In genomic region chr1:88892146-88892877, GRCh38 we compare ENCODE assay signal across 8 cellular contexts. TPM values are rescaled to one million over a fixed set of nuclear protein-coding genes. Genes with fewer than 3 reads are reported as not detected.
DNase-seq lines count a peak whose midpoint lies in the region; ATAC-seq, FAIRE-seq and TF ChIP-seq lines count a peak whose summit lies in the region.

No MANE protein-coding gene starts in this region.

- H3K36me3 Mint-ChIP-seq in activated T-helper 17 cell treated with anti-CD3 and anti-CD28 coated beads, Interleukin-2, amount 50 U/mL, for 72 hours (ENCODE audit: low read depth), result peaks cover 40% of the 10 kb centered on the region
- peaks cover 9% of the 10 kb centered on the region for H3K36me3 Mint-ChIP-seq in stimulated activated memory B cell treated with anti-CD40 and anti-IgM and Interleukin-4, amounts not matched to agents 10 μg/mL and 1 μg/mL and 100 μg/mL, for 72 hours

- H3K27ac Mint-ChIP-seq in activated T-helper 17 cell treated with anti-CD3 and anti-CD28 coated beads, Interleukin-2, amount 50 U/mL, for 72 hours, result peak overlapping the region; percentile 98
- peak overlapping the region; percentile 91 for H3K27ac Mint-ChIP-seq in stimulated activated memory B cell treated with anti-CD40 and anti-IgM and Interleukin-4, amounts not matched to agents 10 μg/mL and 1 μg/mL and 100 μg/mL, for 72 hours

- DNase-seq in NCI-H2107 treated with DMSO at 0.1 percent for 48 hours (lab: John Stamatoyannopoulos, UW; ENCODE audit: unreplicated experiment), result peak; percentile 75
- no peak for DNase-seq in NCI-H2107 (lab: John Stamatoyannopoulos, UW)
- peak; percentile 51 for DNase-seq in NCI-H187 treated with DMSO at 0.1 percent for 48 hours (lab: John Stamatoyannopoulos, UW)
- DNase-seq in GM12891 (ENCODE audit: insufficient read length, low spot score), result no peak

- H3K4me1 ChIP-seq in iPS-20b (ENCODE audit: insufficient read depth, low read length), result peaks cover 6% of the 10 kb centered on the region; the same call in 1 of the 2 replicates

- H3K4me3 ChIP-seq in iPS-20b (ENCODE audit: low read length), result peak overlapping the region; percentile 85

- H3K4me3 Mint-ChIP-seq in activated T-helper 17 cell treated with anti-CD3 and anti-CD28 coated beads, Interleukin-2, amount 50 U/mL, for 72 hours, result peak overlapping the region; percentile 92
- H3K4me3 Mint-ChIP-seq in stimulated activated memory B cell treated with anti-CD40 and anti-IgM and Interleukin-4, amounts not matched to agents 10 μg/mL and 1 μg/mL and 100 μg/mL, for 72 hours, result peak overlapping the region; percentile 92

- H3K27ac ChIP-seq in iPS-20b (ENCODE audit: low read length), result no peak overlapping the region

- peaks cover 27% of the 10 kb centered on the region for H3K4me1 Mint-ChIP-seq in activated T-helper 17 cell treated with anti-CD3 and anti-CD28 coated beads, Interleukin-2, amount 50 U/mL, for 72 hours
- H3K4me1 Mint-ChIP-seq in stimulated activated memory B cell treated with anti-CD40 and anti-IgM and Interleukin-4, amounts not matched to agents 10 μg/mL and 1 μg/mL and 100 μg/mL, for 72 hours, result peaks cover 31% of the 10 kb centered on the region

- no peaks in the 10 kb centered on the region for H3K36me3 ChIP-seq in iPS-20b (ENCODE audit: insufficient read depth, low read depth, low read length)

- no peaks in the 10 kb centered on the region for H3K27me3 ChIP-seq in iPS-20b (ENCODE audit: insufficient read depth, low read length)

- TF ChIP-seq POLR2A in GM12891 (IDR thresholded peaks at IDR 0.05; ENCODE audit: low read depth, low read length), result no peak

- no peaks in the 10 kb centered on the region for H3K9me3 Mint-ChIP-seq in activated T-helper 17 cell treated with anti-CD3 and anti-CD28 coated beads, Interleukin-2, amount 50 U/mL, for 72 hours
- no peaks in the 10 kb centered on the region for H3K9me3 Mint-ChIP-seq in stimulated activated memory B cell treated with anti-CD40 and anti-IgM and Interleukin-4, amounts not matched to agents 10 μg/mL and 1 μg/mL and 100 μg/mL, for 72 hours

- FAIRE-seq in GM12891 (lab: Jason Lieb, UNC), result no peak

- H3K9me3 ChIP-seq in iPS-20b (ENCODE audit: insufficient read depth, low read depth, low read length), result no peaks in the 10 kb centered on the region

- ATAC-seq in activated T-helper 17 cell treated with anti-CD3 and anti-CD28 coated beads, Interleukin-2, amount 50 U/mL, for 72 hours (replicated peaks), result peak; percentile 44
- no peak for ATAC-seq in stimulated activated memory B cell treated with anti-CD40 and anti-IgM and Interleukin-4, amounts not matched to agents 10 μg/mL and 1 μg/mL and 100 μg/mL, for 72 hours
- ATAC-seq in HG02981 (IDR thresholded peaks at IDR 0.05; ENCODE audit: unreplicated experiment), result no peak

- no peaks in the 10 kb centered on the region for H3K27me3 Mint-ChIP-seq in activated T-helper 17 cell treated with anti-CD3 and anti-CD28 coated beads, Interleukin-2, amount 50 U/mL, for 72 hours
- no peaks in the 10 kb centered on the region for H3K27me3 Mint-ChIP-seq in stimulated activated memory B cell treated with anti-CD40 and anti-IgM and Interleukin-4, amounts not matched to agents 10 μg/mL and 1 μg/mL and 100 μg/mL, for 72 hours

- H3K9ac ChIP-seq in iPS-20b (ENCODE audit: low read depth, low read length), result no peak overlapping the region

TF ChIP-seq in GM12891, 5 proteins besides CTCF, POLR2A, EP300 and RAD21:
- TF ChIP-seq POLR2AphosphoS5 (IDR thresholded peaks at IDR 0.05; ENCODE audit: low read depth, low read length) (no peak), TAF1 (IDR thresholded peaks at IDR 0.05; ENCODE audit: low read depth, low read length) (no peak), POU2F2 (IDR thresholded peaks at IDR 0.05; ENCODE audit: low read depth, low read length) (no peak), SPI1 (IDR thresholded peaks at IDR 0.05; ENCODE audit: low read depth, low read length) (no peak), PAX5 (IDR thresholded peaks at IDR 0.05; ENCODE audit: insufficient read depth, low read length, severe bottlenecking) (no peak)

RNA-seq across cellular contexts. Expression of gene GTF2B, which starts 0.9 kb away (rescaled TPM):
- total RNA-seq in activated T-helper 17 cell treated with anti-CD3 and anti-CD28 coated beads, Interleukin-2, amount 50 U/mL, for 72 hours, result 10 to 100 TPM; 38.8 to 39.3 TPM
- polyA plus RNA-seq in GM12891 (2012; ENCODE audit: low read depth, missing spikeins), result 33.0 TPM

Comparison
In these comparisons a context has a peak if more than half of its experiments do, and no peak if none do; other contexts are left out.
1. DNase-seq: peak in NCI-H2107 treated with DMSO at 0.1 percent for 48 hours (single experiment) and NCI-H187 treated with DMSO at 0.1 percent for 48 hours (single experiment); none in NCI-H2107 (single experiment) and GM12891 (single experiment).